In genomic region chr2:119715409-119716295, GRCh38 we compare ENCODE assay signal across 16 cellular contexts.
"Had no signal": no experiment of that assay in that cellular context is flagged by ENCODE, and none has a peak within 500 bp of the region (broad histone marks: within the 10 kb centered on the region; RNA-seq: fewer than 3 reads in every experiment).

No MANE protein-coding gene starts in this region.

- DNase-seq: activated CD4-positive, alpha-beta T cell treated with anti-CD3 and anti-CD28 coated beads for 36 hours; activated CD8-positive, alpha-beta memory T cell treated with anti-CD3 and anti-CD28 coated beads, Interleukin-2, amount 50 U/mL, for 4 hours; activated CD8-positive, alpha-beta T cell treated with anti-CD3 and anti-CD28 coated beads for 36 hours; activated naive CD4-positive, alpha-beta T cell; activated T-cell treated with anti-CD3 and anti-CD28 coated beads, Interleukin-2, amount 50 U/mL, for 72 hours; central memory CD4-positive, alpha-beta T cell; esophagus squamous epithelium; foreskin fibroblast; heart right ventricle; left ventricle myocardium inferior; stimulated activated naive B cell treated with anti-CD40 and anti-IgM and Interleukin-4, amounts not matched to agents 10 μg/mL and 1 μg/mL and 100 μg/mL, for 72 hours; T-helper 1 cell; WERI-Rb-1 had no signal

- FAIRE-seq: islet of Langerhans had no signal

- H3K4me3 ChIP-seq: esophagus squamous epithelium, heart right ventricle, left ventricle myocardium inferior, SK-N-MC, smooth muscle cell had no signal

- ATAC-seq: activated CD4-positive, alpha-beta T cell treated with anti-CD3 and anti-CD28 coated beads for 36 hours; activated CD8-positive, alpha-beta T cell treated with anti-CD3 and anti-CD28 coated beads for 36 hours; activated T-cell treated with anti-CD3 and anti-CD28 coated beads, Interleukin-2, amount 50 U/mL, for 72 hours; heart right ventricle; stimulated activated naive B cell treated with anti-CD40 and anti-IgM and Interleukin-4, amounts not matched to agents 10 μg/mL and 1 μg/mL and 100 μg/mL, for 72 hours had no signal
